15 cellular contexts compared by ENCODE assay signal in genomic region chr19:38721496-38721895, GRCh38. TPM values are rescaled to one million over a fixed set of nuclear protein-coding genes. Genes with fewer than 3 reads are reported as not detected.
A peak's percentile ranks its signal among the peaks of the same experiment; 100 is the strongest.
DNase-seq lines count a peak whose midpoint lies in the region; ATAC-seq, FAIRE-seq and TF ChIP-seq lines count a peak whose summit lies in the region.
"Had no signal": no experiment of that assay in that cellular context is flagged by ENCODE, and none has a peak within 500 bp of the region (broad histone marks: within the 10 kb centered on the region; RNA-seq: fewer than 3 reads in every experiment).

No MANE protein-coding gene starts in this region.

- no peak for TF ChIP-seq CTCF in Calu3 (IDR thresholded peaks at IDR 0.05; ENCODE audit: unreplicated experiment)
- no peak for TF ChIP-seq CTCF in astrocyte (IDR thresholded peaks at IDR 0.05; ENCODE audit: insufficient read depth, low read depth, low read length)

- no peak for FAIRE-seq in astrocyte (lab: Jason Lieb, UNC)
- FAIRE-seq: TTC549 had no signal

- no peak overlapping the region for H2BK15ac ChIP-seq in mesenchymal stem cell (ENCODE audit: low read depth, poor library complexity, severe bottlenecking)

- H4K91ac ChIP-seq in mesenchymal stem cell (ENCODE audit: low read length), result no peak overlapping the region

- peaks cover 67% of the 10 kb centered on the region for H3K79me2 ChIP-seq in astrocyte (ENCODE audit: insufficient read depth, low read length)

- H3K4me2 ChIP-seq in astrocyte (ENCODE audit: low read length), result no peak overlapping the region
- no peak overlapping the region for H3K4me2 ChIP-seq in mesenchymal stem cell (ENCODE audit: low read length, poor library complexity, severe bottlenecking)
- H3K4me2 ChIP-seq: GM23338 had no signal

- peaks cover 19% of the 10 kb centered on the region for H3K4me1 Mint-ChIP-seq in Calu3 (ENCODE audit: low read depth, unreplicated experiment)
- H3K4me1 Mint-ChIP-seq in astrocyte (ENCODE audit: low read depth, unreplicated experiment), result peaks cover 15% of the 10 kb centered on the region
- peaks cover 15% of the 10 kb centered on the region for H3K4me1 Mint-ChIP-seq in stimulated activated effector memory CD8-positive, alpha-beta T cell treated with anti-CD3 and anti-CD28 coated beads, Interleukin-12 subunit alpha, Interleukin-12 subunit beta, amount 100 ng/mL, for 72 hours

- BruUV-seq in Calu3 (replicated peaks; lab: Mats Ljungman, UMichigan), result no TSS peak

- H2BK120ac ChIP-seq in mesenchymal stem cell (ENCODE audit: low read depth, low read length), result no peak overlapping the region

- no peaks in the 10 kb centered on the region for H3K27me3 Mint-ChIP-seq in Calu3 (ENCODE audit: unreplicated experiment)
- H3K27me3 Mint-ChIP-seq in astrocyte (ENCODE audit: low read depth, unreplicated experiment), result no peaks in the 10 kb centered on the region

- H3K4me1 ChIP-seq in astrocyte (ENCODE audit: insufficient read depth, low read length) (peaks cover 25% of the 10 kb centered on the region), mesenchymal stem cell (ENCODE audit: control insufficient read depth, insufficient read depth, low read depth, low read length) (peaks cover 51% of the 10 kb centered on the region)

- CTCF ChIA-PET in Calu3 (lab: Charles Lee), result interaction anchor here (0.6 kb wide), 1 partner anchor 152 kb away, joined by 4 read pairs; no protein-coding TSS in a partner anchor

- peaks cover 25% of the 10 kb centered on the region for H3K79me1 ChIP-seq in mesenchymal stem cell (replicated peaks; ENCODE audit: low read length, poor library complexity, severe bottlenecking)

- H3K27ac ChIP-seq in astrocyte (ENCODE audit: low read depth, low read length) (no peak overlapping the region), mesenchymal stem cell (ENCODE audit: low read length, poor library complexity, severe bottlenecking) (peak overlapping the region; percentile 13)
- H3K27ac ChIP-seq: SK-N-MC had no signal

- H3K18ac ChIP-seq in mesenchymal stem cell (ENCODE audit: low read depth in 1 of 2, low read length in 2 of 2), result peak overlapping the region in 1 of 2 experiments; percentile 28

- H3K4ac ChIP-seq in mesenchymal stem cell (ENCODE audit: low read depth in 1 of 2, low read length in 2 of 2), result no peak overlapping the region

- H3K27me3 ChIP-seq in astrocyte (ENCODE audit: insufficient read depth, low read length) (no peaks in the 10 kb centered on the region), mesenchymal stem cell (ENCODE audit: control insufficient read depth in 1 of 2, insufficient read depth in 1 of 2, low read length in 2 of 2) (no peaks in the 10 kb centered on the region)

- peaks cover 100% of the 10 kb centered on the region for H3K36me3 Mint-ChIP-seq in Calu3 (ENCODE audit: insufficient read depth, unreplicated experiment)
- H3K36me3 Mint-ChIP-seq in astrocyte (ENCODE audit: low read depth, unreplicated experiment), result peaks cover 15% of the 10 kb centered on the region
- peaks cover 97% of the 10 kb centered on the region for H3K36me3 Mint-ChIP-seq in stimulated activated effector memory CD8-positive, alpha-beta T cell treated with anti-CD3 and anti-CD28 coated beads, Interleukin-12 subunit alpha, Interleukin-12 subunit beta, amount 100 ng/mL, for 72 hours

- no peak for ATAC-seq in stimulated activated effector memory CD8-positive, alpha-beta T cell treated with anti-CD3 and anti-CD28 coated beads, Interleukin-12 subunit alpha, Interleukin-12 subunit beta, amount 100 ng/mL, for 72 hours
- ATAC-seq: activated CD8-positive, alpha-beta T cell treated with anti-CD3 and anti-CD28 coated beads, Interleukin-2, amount 10 ng/mL, durations not matched to agents 7 days and 5 days; GM23338 had no signal

- H3K9me3 ChIP-seq in astrocyte (ENCODE audit: insufficient read depth, low read depth, low read length) (no peaks in the 10 kb centered on the region), mesenchymal stem cell (ENCODE audit: control insufficient read depth, low read length) (no peaks in the 10 kb centered on the region)

- 95% methylated on average over 20 of the region's 20 CpGs for WGBS in mesenchymal stem cell

- peak overlapping the region; percentile 28 for H2AK5ac ChIP-seq in mesenchymal stem cell (ENCODE audit: low read length, severe bottlenecking)

- no peak overlapping the region for H2BK5ac ChIP-seq in mesenchymal stem cell (ENCODE audit: low read depth, low read length, poor library complexity, severe bottlenecking)

- H3K27ac Mint-ChIP-seq in Calu3 (ENCODE audit: unreplicated experiment), result peak overlapping the region; percentile 80
- no peak overlapping the region for H3K27ac Mint-ChIP-seq in astrocyte (ENCODE audit: unreplicated experiment)
- peak overlapping the region; percentile 70 for H3K27ac Mint-ChIP-seq in stimulated activated effector memory CD8-positive, alpha-beta T cell treated with anti-CD3 and anti-CD28 coated beads, Interleukin-12 subunit alpha, Interleukin-12 subunit beta, amount 100 ng/mL, for 72 hours
- H3K27ac Mint-ChIP-seq: activated CD8-positive, alpha-beta T cell treated with anti-CD3 and anti-CD28 coated beads, Interleukin-2, amount 10 ng/mL, durations not matched to agents 7 days and 5 days; GM23338 had no signal

- no peak overlapping the region for H2BK12ac ChIP-seq in mesenchymal stem cell (ENCODE audit: low read length in 2 of 2)

- H3K36me3 ChIP-seq in astrocyte (ENCODE audit: insufficient read depth, low read length) (peaks cover 48% of the 10 kb centered on the region), mesenchymal stem cell (ENCODE audit: control insufficient read depth in 1 of 2, insufficient read depth in 2 of 2, low read depth in 1 of 2, low read length in 2 of 2) (peaks cover 98 to 99% of the 10 kb centered on the region in 2 experiments)

- no peak overlapping the region for H4K8ac ChIP-seq in mesenchymal stem cell (ENCODE audit: low read length)

- DNase-seq in Calu3 (no peak), astrocyte (ENCODE audit: low read depth) (no peak), mesenchymal stem cell (no peak), medulla oblongata (ENCODE audit: extremely low spot score) (no peak), NCI-H748 treated with DMSO at 0.1 percent for 48 hours (lab: John Stamatoyannopoulos, UW) (no peak)
- no peak for DNase-seq in stimulated activated effector memory CD8-positive, alpha-beta T cell treated with anti-CD3 and anti-CD28 coated beads, Interleukin-12 subunit alpha, Interleukin-12 subunit beta, amount 100 ng/mL, for 72 hours (ENCODE audit: low spot score in 2 of 2)
- no peak for DNase-seq in activated CD4-positive, alpha-beta T cell treated with anti-CD3 and anti-CD28 coated beads, Interleukin-2, amount 50 U/mL, for 4 hours
- no peak for DNase-seq in central memory CD4-positive, alpha-beta T cell
- DNase-seq: activated CD8-positive, alpha-beta T cell treated with anti-CD3 and anti-CD28 coated beads, Interleukin-2, amount 10 ng/mL, durations not matched to agents 7 days and 5 days; DMS153; stimulated activated CD4-positive, alpha-beta T cell treated with anti-CD3 and anti-CD28 coated beads, Interleukin-4, amount 100 ng/mL, for 1 hour had no signal

- H3K14ac ChIP-seq in mesenchymal stem cell (ENCODE audit: low read length in 2 of 2), result no peak overlapping the region

- H2AFZ ChIP-seq in astrocyte (ENCODE audit: low read depth, low read length) (no peak overlapping the region), mesenchymal stem cell (ENCODE audit: low read depth, low read length) (no peak overlapping the region)
- H2AFZ ChIP-seq: GM23338 had no signal

- H3K4me3 ChIP-seq in astrocyte (ENCODE audit: insufficient read depth, low read depth, low read length) (no peak overlapping the region), mesenchymal stem cell (ENCODE audit: insufficient read depth in 1 of 2, low read depth in 1 of 2, low read length in 2 of 2) (no peak overlapping the region)
- H3K4me3 ChIP-seq: GM23338, SK-N-MC had no signal

- H3K9me3 Mint-ChIP-seq in Calu3 (ENCODE audit: low read depth, unreplicated experiment) (no peaks in the 10 kb centered on the region), astrocyte (ENCODE audit: unreplicated experiment) (no peaks in the 10 kb centered on the region)
- H3K9me3 Mint-ChIP-seq in stimulated activated effector memory CD8-positive, alpha-beta T cell treated with anti-CD3 and anti-CD28 coated beads, Interleukin-12 subunit alpha, Interleukin-12 subunit beta, amount 100 ng/mL, for 72 hours, result no peaks in the 10 kb centered on the region
- H3K9me3 Mint-ChIP-seq: GM23338 had no signal

- no peak overlapping the region for H3K23ac ChIP-seq in mesenchymal stem cell (ENCODE audit: low read length in 2 of 2)

- H3K4me3 Mint-ChIP-seq in Calu3 (ENCODE audit: low read depth, unreplicated experiment) (no peak overlapping the region), astrocyte (ENCODE audit: unreplicated experiment) (no peak overlapping the region)
- no peak overlapping the region for H3K4me3 Mint-ChIP-seq in stimulated activated effector memory CD8-positive, alpha-beta T cell treated with anti-CD3 and anti-CD28 coated beads, Interleukin-12 subunit alpha, Interleukin-12 subunit beta, amount 100 ng/mL, for 72 hours
- H3K4me3 Mint-ChIP-seq: activated CD8-positive, alpha-beta T cell treated with anti-CD3 and anti-CD28 coated beads, Interleukin-2, amount 10 ng/mL, durations not matched to agents 7 days and 5 days; GM23338 had no signal

- intact Hi-C loops in Calu3 (cut with micrococcal nuclease; ENCODE audit: unreplicated experiment), result loop anchor here (10.0 kb wide), 1 partner anchor 213 kb away; the partner anchor contains the start of genes MRPS12 and SARS2

- peaks cover 86% of the 10 kb centered on the region for H4K20me1 ChIP-seq in astrocyte (ENCODE audit: insufficient read depth, low read length)

- H3K9ac ChIP-seq in astrocyte (ENCODE audit: low read length), result peak overlapping the region; percentile 5
- no peak overlapping the region for H3K9ac ChIP-seq in mesenchymal stem cell (ENCODE audit: low read length)

RNA-seq across cellular contexts. Expression of gene CAPN12, which starts 22.8 kb away (rescaled TPM):
- total RNA-seq in Calu3 (2022) (14.5 and 14.7 TPM in 2 replicates), astrocyte (4.6 and 6.0 TPM in 2 replicates)
- 1.6 TPM for polyA plus RNA-seq in mesenchymal stem cell (2013, experiment 1 of 2)
- 1.5 TPM for polyA plus RNA-seq in mesenchymal stem cell (2013, experiment 2 of 2)

RNA-seq across cellular contexts. Expression of gene LGALS7, which starts 51.8 kb away (rescaled TPM):
- total RNA-seq in Calu3 (2022) (not detected in 2 replicates), astrocyte (not detected in 2 replicates)
- polyA plus RNA-seq in mesenchymal stem cell (2013, experiment 1 of 2), result not detected
- not detected for polyA plus RNA-seq in mesenchymal stem cell (2013, experiment 2 of 2)
- total RNA-seq: activated CD8-positive, alpha-beta T cell treated with anti-CD3 and anti-CD28 coated beads, Interleukin-2, amount 10 ng/mL, durations not matched to agents 7 days and 5 days; GM23338; pulmonary artery endothelial cell had no signal
